1 cellular context compared by ENCODE assay signal in genomic region chr6:75601608-75602163, GRCh38.
TF ChIP-seq lines count a peak whose summit lies in the region.

A gene with protein sequence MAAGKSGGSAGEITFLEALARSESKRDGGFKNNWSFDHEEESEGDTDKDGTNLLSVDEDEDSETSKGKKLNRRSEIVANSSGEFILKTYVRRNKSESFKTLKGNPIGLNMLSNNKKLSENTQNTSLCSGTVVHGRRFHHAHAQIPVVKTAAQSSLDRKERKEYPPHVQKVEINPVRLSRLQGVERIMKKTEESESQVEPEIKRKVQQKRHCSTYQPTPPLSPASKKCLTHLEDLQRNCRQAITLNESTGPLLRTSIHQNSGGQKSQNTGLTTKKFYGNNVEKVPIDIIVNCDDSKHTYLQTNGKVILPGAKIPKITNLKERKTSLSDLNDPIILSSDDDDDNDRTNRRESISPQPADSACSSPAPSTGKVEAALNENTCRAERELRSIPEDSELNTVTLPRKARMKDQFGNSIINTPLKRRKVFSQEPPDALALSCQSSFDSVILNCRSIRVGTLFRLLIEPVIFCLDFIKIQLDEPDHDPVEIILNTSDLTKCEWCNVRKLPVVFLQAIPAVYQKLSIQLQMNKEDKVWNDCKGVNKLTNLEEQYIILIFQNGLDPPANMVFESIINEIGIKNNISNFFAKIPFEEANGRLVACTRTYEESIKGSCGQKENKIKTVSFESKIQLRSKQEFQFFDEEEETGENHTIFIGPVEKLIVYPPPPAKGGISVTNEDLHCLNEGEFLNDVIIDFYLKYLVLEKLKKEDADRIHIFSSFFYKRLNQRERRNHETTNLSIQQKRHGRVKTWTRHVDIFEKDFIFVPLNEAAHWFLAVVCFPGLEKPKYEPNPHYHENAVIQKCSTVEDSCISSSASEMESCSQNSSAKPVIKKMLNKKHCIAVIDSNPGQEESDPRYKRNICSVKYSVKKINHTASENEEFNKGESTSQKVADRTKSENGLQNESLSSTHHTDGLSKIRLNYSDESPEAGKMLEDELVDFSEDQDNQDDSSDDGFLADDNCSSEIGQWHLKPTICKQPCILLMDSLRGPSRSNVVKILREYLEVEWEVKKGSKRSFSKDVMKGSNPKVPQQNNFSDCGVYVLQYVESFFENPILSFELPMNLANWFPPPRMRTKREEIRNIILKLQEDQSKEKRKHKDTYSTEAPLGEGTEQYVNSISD (plus strand): TSS chr6:75601880. CDS start chr6:75602525, 645 bp downstream.

TF ChIP-seq in HepG2, 621 proteins besides CTCF, POLR2A, EP300 and RAD21 (continued from another document and continues in another):
- TF ChIP-seq, protein P1, sequence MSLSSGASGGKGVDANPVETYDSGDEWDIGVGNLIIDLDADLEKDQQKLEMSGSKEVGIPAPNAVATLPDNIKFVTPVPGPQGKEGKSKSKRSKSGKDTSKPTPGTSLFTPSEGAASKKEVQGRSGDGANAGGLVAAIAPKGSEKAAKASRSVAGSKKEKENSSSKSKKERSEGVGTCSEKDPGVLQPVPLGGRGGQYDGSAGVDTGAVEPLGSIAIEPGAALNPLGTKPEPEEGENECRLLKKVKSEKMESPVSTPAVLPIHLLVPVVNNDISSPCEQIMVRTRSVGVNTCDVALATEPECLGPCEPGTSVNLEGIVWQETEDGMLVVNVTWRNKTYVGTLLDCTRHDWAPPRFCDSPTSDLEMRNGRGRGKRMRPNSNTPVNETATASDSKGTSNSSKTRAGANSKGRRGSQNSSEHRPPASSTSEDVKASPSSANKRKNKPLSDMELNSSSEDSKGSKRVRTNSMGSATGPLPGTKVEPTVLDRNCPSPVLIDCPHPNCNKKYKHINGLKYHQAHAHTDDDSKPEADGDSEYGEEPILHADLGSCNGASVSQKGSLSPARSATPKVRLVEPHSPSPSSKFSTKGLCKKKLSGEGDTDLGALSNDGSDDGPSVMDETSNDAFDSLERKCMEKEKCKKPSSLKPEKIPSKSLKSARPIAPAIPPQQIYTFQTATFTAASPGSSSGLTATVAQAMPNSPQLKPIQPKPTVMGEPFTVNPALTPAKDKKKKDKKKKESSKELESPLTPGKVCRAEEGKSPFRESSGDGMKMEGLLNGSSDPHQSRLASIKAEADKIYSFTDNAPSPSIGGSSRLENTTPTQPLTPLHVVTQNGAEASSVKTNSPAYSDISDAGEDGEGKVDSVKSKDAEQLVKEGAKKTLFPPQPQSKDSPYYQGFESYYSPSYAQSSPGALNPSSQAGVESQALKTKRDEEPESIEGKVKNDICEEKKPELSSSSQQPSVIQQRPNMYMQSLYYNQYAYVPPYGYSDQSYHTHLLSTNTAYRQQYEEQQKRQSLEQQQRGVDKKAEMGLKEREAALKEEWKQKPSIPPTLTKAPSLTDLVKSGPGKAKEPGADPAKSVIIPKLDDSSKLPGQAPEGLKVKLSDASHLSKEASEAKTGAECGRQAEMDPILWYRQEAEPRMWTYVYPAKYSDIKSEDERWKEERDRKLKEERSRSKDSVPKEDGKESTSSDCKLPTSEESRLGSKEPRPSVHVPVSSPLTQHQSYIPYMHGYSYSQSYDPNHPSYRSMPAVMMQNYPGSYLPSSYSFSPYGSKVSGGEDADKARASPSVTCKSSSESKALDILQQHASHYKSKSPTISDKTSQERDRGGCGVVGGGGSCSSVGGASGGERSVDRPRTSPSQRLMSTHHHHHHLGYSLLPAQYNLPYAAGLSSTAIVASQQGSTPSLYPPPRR (CRISPR knock-in tag; IDR thresholded peaks at IDR 0.05; ENCODE audit: borderline replicate concordance) = no peak; the same call in 1 of the 2 replicates
- TF ChIP-seq ZNF790 (CRISPR knock-in tag; IDR thresholded peaks at IDR 0.05; ENCODE audit: borderline replicate concordance) (0 out of 2 replicates have a peak, but pooled peaks have one; percentile 95), ZBTB26 (CRISPR knock-in tag; IDR thresholded peaks at IDR 0.05; ENCODE audit: borderline replicate concordance) (no peak), DZIP1 (CRISPR knock-in tag; IDR thresholded peaks at IDR 0.05) (no peak), PCBP2 (optimal IDR thresholded peaks at IDR 0.05; ENCODE audit: low read depth, low read length, poor library complexity, severe bottlenecking) (no peak), ZNF747 (CRISPR knock-in tag; IDR thresholded peaks at IDR 0.05; ENCODE audit: borderline replicate concordance) (peak; percentile 31; the same call in 1 of the 2 replicates), RXRA (CRISPR knock-in tag; IDR thresholded peaks at IDR 0.05) (peak; percentile 15; the same call in 1 of the 2 replicates), AHR (CRISPR knock-in tag; IDR thresholded peaks at IDR 0.05) (peak; percentile 61; the same call in 1 of the 2 replicates), ZNF530 (CRISPR knock-in tag; IDR thresholded peaks at IDR 0.05; ENCODE audit: low read depth) (no peak), ZNF556 (CRISPR knock-in tag; IDR thresholded peaks at IDR 0.05; ENCODE audit: borderline replicate concordance) (0 out of 2 replicates have a peak, but pooled peaks have one; percentile 46), ZNF367 (CRISPR knock-in tag; IDR thresholded peaks at IDR 0.05; ENCODE audit: borderline replicate concordance) (peak; percentile 69; the same call in 1 of the 2 replicates), ZFP37 (CRISPR knock-in tag; IDR thresholded peaks at IDR 0.05; ENCODE audit: borderline replicate concordance) (no peak), PPARG (CRISPR knock-in tag; conservative IDR thresholded peaks at IDR 0.05) (no peak), ZBTB10 (CRISPR knock-in tag; IDR thresholded peaks at IDR 0.05; ENCODE audit: borderline replicate concordance) (peak; percentile 32; the same call in 1 of the 2 replicates), ZNF3 (CRISPR knock-in tag; IDR thresholded peaks at IDR 0.05) (no peak; the same call in 1 of the 2 replicates), PHF21A (CRISPR knock-in tag; IDR thresholded peaks at IDR 0.05) (no peak; the same call in 1 of the 2 replicates), PRPF4 (IDR thresholded peaks at IDR 0.05; ENCODE audit: low read depth, low read length, poor library complexity, severe bottlenecking) (no peak), CCAR2 (optimal IDR thresholded peaks at IDR 0.05; ENCODE audit: low read depth, low read length) (no peak), ETV6 (CRISPR knock-in tag; conservative IDR thresholded peaks at IDR 0.05) (0 out of 2 replicates have a peak, but pooled peaks have one; percentile 21), JUN (CRISPR knock-in tag; IDR thresholded peaks at IDR 0.05) (no peak), MYC (CRISPR knock-in tag; IDR thresholded peaks at IDR 0.05; ENCODE audit: borderline replicate concordance) (peak; percentile 96), HIVEP1 (CRISPR knock-in tag; IDR thresholded peaks at IDR 0.05) (0 out of 2 replicates have a peak, but pooled peaks have one; percentile 11), MTERF4 (CRISPR knock-in tag; IDR thresholded peaks at IDR 0.05) (peak; percentile 92; the same call in 1 of the 2 replicates), ZFP36L1 (CRISPR knock-in tag; IDR thresholded peaks at IDR 0.05) (peak; percentile 76; the same call in 1 of the 2 replicates), ZNF383 (CRISPR knock-in tag; IDR thresholded peaks at IDR 0.05; ENCODE audit: borderline replicate concordance) (no peak), PRMT3 (CRISPR knock-in tag; IDR thresholded peaks at IDR 0.05; ENCODE audit: borderline replicate concordance, low read depth) (no peak), HES4 (CRISPR knock-in tag; IDR thresholded peaks at IDR 0.05; ENCODE audit: borderline replicate concordance) (peak; percentile 96; the same call in 1 of the 2 replicates), KDM4B (CRISPR knock-in tag; IDR thresholded peaks at IDR 0.05) (no peak), HNRNPL (IDR thresholded peaks at IDR 0.05; ENCODE audit: low read depth, low read length) (no peak)
- TF ChIP-seq, protein P2, sequence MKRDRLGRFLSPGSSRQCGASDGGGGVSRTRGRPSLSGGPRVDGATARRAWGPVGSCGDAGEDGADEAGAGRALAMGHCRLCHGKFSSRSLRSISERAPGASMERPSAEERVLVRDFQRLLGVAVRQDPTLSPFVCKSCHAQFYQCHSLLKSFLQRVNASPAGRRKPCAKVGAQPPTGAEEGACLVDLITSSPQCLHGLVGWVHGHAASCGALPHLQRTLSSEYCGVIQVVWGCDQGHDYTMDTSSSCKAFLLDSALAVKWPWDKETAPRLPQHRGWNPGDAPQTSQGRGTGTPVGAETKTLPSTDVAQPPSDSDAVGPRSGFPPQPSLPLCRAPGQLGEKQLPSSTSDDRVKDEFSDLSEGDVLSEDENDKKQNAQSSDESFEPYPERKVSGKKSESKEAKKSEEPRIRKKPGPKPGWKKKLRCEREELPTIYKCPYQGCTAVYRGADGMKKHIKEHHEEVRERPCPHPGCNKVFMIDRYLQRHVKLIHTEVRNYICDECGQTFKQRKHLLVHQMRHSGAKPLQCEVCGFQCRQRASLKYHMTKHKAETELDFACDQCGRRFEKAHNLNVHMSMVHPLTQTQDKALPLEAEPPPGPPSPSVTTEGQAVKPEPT (CRISPR knock-in tag; IDR thresholded peaks at IDR 0.05; ENCODE audit: low read depth) = no peak
- TF ChIP-seq, protein P3, sequence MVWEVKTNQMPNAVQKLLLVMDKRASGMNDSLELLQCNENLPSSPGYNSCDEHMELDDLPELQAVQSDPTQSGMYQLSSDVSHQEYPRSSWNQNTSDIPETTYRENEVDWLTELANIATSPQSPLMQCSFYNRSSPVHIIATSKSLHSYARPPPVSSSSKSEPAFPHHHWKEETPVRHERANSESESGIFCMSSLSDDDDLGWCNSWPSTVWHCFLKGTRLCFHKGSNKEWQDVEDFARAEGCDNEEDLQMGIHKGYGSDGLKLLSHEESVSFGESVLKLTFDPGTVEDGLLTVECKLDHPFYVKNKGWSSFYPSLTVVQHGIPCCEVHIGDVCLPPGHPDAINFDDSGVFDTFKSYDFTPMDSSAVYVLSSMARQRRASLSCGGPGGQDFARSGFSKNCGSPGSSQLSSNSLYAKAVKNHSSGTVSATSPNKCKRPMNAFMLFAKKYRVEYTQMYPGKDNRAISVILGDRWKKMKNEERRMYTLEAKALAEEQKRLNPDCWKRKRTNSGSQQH (CRISPR knock-in tag; IDR thresholded peaks at IDR 0.05; ENCODE audit: low read depth) = no peak; the same call in 1 of the 2 replicates
- TF ChIP-seq, protein P4, sequence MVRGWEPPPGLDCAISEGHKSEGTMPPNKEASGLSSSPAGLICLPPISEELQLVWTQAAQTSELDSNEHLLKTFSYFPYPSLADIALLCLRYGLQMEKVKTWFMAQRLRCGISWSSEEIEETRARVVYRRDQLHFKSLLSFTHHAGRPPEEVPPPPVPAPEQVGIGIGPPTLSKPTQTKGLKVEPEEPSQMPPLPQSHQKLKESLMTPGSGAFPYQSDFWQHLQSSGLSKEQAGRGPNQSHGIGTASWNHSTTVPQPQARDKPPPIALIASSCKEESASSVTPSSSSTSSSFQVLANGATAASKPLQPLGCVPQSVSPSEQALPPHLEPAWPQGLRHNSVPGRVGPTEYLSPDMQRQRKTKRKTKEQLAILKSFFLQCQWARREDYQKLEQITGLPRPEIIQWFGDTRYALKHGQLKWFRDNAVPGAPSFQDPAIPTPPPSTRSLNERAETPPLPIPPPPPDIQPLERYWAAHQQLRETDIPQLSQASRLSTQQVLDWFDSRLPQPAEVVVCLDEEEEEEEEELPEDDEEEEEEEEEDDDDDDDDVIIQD (CRISPR knock-in tag; IDR thresholded peaks at IDR 0.05; ENCODE audit: low read depth) = no peak
